ENCODE assay signal across 30 cellular contexts in the genomic region with DNA sequence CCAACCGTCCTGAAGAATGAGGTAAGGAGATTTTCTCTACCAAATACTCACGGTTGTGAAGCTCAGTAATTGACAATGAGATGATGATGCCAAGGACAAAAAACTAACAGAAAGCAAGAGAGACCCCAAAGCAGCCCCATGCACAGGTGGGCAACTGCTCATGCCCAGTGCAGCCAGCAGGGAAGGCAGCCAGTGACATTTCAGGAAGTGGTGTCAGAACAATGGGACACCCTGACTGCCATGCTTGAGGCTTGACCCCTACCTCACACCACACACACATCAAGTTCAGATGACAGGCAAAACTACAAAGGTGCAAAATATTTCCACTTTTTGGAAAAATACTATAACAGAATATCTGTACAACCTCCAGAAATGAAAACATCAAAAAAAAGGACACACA.
"Had no signal": no experiment of that assay in that cellular context is flagged by ENCODE, and none has a peak within 500 bp of the region (broad histone marks: within the 10 kb centered on the region; RNA-seq: fewer than 3 reads in every experiment).

No MANE protein-coding gene starts in this region.

- H3K9me3 Mint-ChIP-seq: activated T-helper 17 cell treated with anti-CD3 and anti-CD28 coated beads, Interleukin-2, amount 50 U/mL, for 72 hours; immature natural killer cell; stimulated activated effector memory CD8-positive, alpha-beta T cell treated with anti-CD3 and anti-CD28 coated beads, Interleukin-12 subunit alpha, Interleukin-12 subunit beta, amount 100 ng/mL, for 72 hours; stimulated activated naive CD8-positive, alpha-beta T cell treated with anti-CD3 and anti-CD28 coated beads, Interleukin-15, Interleukin-2, amounts not matched to agents 100 ng/mL and 50 ng/mL, for 24 hours; T-helper 1 cell treated with Interleukin-12 subunit alpha and Interleukin-12 subunit beta and Interleukin-4 antibody, amounts not matched to agents 30 μg/mL and 1 μg/mL, for 36 hours had no signal

- H3K36me3 Mint-ChIP-seq: immature natural killer cell; stimulated activated effector memory CD8-positive, alpha-beta T cell treated with anti-CD3 and anti-CD28 coated beads, Interleukin-12 subunit alpha, Interleukin-12 subunit beta, amount 100 ng/mL, for 72 hours had no signal

- H3K9me3 ChIP-seq: thoracic aorta, vagina had no signal

- DNase-seq: activated CD4-positive, alpha-beta T cell treated with anti-CD3 and anti-CD28 coated beads for 4 hours; activated CD4-positive, alpha-beta T cell treated with anti-CD3 and anti-CD28 coated beads, Interleukin-2, amount 50 U/mL, for 48 hours; activated naive CD4-positive, alpha-beta T cell; amniotic stem cell; brain microvascular endothelial cell; foreskin keratinocyte; hypothalamus; immature natural killer cell; midbrain; occipital lobe; right cardiac atrium; stimulated activated CD4-positive, alpha-beta T cell treated with anti-CD3 and anti-CD28 coated beads, Interleukin-12 subunit alpha, Interleukin-12 subunit beta, amount 100 ng/mL, for 4 hours; stimulated activated CD4-positive, alpha-beta T cell treated with anti-CD3 and anti-CD28 coated beads, Interleukin-4, amount 100 ng/mL, for 1 hour; SW 1271; T-helper 9 cell; trophoblast cell had no signal

- H3K4me1 Mint-ChIP-seq: activated T-helper 17 cell treated with anti-CD3 and anti-CD28 coated beads, Interleukin-2, amount 50 U/mL, for 72 hours; immature natural killer cell; neural crest cell had no signal

- H3K27ac Mint-ChIP-seq: activated T-helper 17 cell treated with anti-CD3 and anti-CD28 coated beads, Interleukin-2, amount 50 U/mL, for 72 hours; immature natural killer cell; naive thymus-derived CD4-positive, alpha-beta T cell; stimulated activated effector memory CD8-positive, alpha-beta T cell treated with anti-CD3 and anti-CD28 coated beads, Interleukin-12 subunit alpha, Interleukin-12 subunit beta, amount 100 ng/mL, for 72 hours; stimulated activated naive CD8-positive, alpha-beta T cell treated with anti-CD3 and anti-CD28 coated beads, Interleukin-15, Interleukin-2, amounts not matched to agents 100 ng/mL and 50 ng/mL, for 24 hours; T-helper 1 cell treated with Interleukin-12 subunit alpha and Interleukin-12 subunit beta and Interleukin-4 antibody, amounts not matched to agents 30 μg/mL and 1 μg/mL, for 36 hours had no signal

- FAIRE-seq: astrocyte, TTC549 had no signal

- H3K4me1 ChIP-seq: esophagus muscularis mucosa, foreskin keratinocyte, heart left ventricle had no signal

- H3K27me3 ChIP-seq: vagina had no signal

- H3K4me3 Mint-ChIP-seq: activated T-cell treated with anti-CD3 and anti-CD28 coated beads, Interleukin-2, amount 50 U/mL, for 4 hours; activated T-helper 17 cell treated with anti-CD3 and anti-CD28 coated beads, Interleukin-2, amount 50 U/mL, for 72 hours; immature natural killer cell; naive thymus-derived CD4-positive, alpha-beta T cell; neural crest cell; stimulated activated effector memory CD8-positive, alpha-beta T cell treated with anti-CD3 and anti-CD28 coated beads, Interleukin-12 subunit alpha, Interleukin-12 subunit beta, amount 100 ng/mL, for 72 hours; stimulated activated naive CD8-positive, alpha-beta T cell treated with anti-CD3 and anti-CD28 coated beads, Interleukin-15, Interleukin-2, amounts not matched to agents 100 ng/mL and 50 ng/mL, for 24 hours; T-helper 1 cell treated with Interleukin-12 subunit alpha and Interleukin-12 subunit beta and Interleukin-4 antibody, amounts not matched to agents 30 μg/mL and 1 μg/mL, for 36 hours had no signal

- H3K27ac ChIP-seq: brain microvascular endothelial cell, esophagus muscularis mucosa, foreskin keratinocyte, heart left ventricle, thoracic aorta, vagina, VCaP had no signal

- ATAC-seq: activated T-cell treated with anti-CD3 and anti-CD28 coated beads, Interleukin-2, amount 50 U/mL, for 4 hours; activated T-helper 17 cell treated with anti-CD3 and anti-CD28 coated beads, Interleukin-2, amount 50 U/mL, for 72 hours; foreskin keratinocyte; heart left ventricle; naive thymus-derived CD4-positive, alpha-beta T cell; right cardiac atrium; stimulated activated effector memory CD8-positive, alpha-beta T cell treated with anti-CD3 and anti-CD28 coated beads, Interleukin-12 subunit alpha, Interleukin-12 subunit beta, amount 100 ng/mL, for 72 hours had no signal

- H3K4me3 ChIP-seq: esophagus muscularis mucosa, heart left ventricle, thoracic aorta, vagina had no signal

- H3K36me3 ChIP-seq: brain microvascular endothelial cell, esophagus muscularis mucosa, heart left ventricle, thoracic aorta, vagina had no signal
